1 cellular context compared by ENCODE assay signal in the genomic region with DNA sequence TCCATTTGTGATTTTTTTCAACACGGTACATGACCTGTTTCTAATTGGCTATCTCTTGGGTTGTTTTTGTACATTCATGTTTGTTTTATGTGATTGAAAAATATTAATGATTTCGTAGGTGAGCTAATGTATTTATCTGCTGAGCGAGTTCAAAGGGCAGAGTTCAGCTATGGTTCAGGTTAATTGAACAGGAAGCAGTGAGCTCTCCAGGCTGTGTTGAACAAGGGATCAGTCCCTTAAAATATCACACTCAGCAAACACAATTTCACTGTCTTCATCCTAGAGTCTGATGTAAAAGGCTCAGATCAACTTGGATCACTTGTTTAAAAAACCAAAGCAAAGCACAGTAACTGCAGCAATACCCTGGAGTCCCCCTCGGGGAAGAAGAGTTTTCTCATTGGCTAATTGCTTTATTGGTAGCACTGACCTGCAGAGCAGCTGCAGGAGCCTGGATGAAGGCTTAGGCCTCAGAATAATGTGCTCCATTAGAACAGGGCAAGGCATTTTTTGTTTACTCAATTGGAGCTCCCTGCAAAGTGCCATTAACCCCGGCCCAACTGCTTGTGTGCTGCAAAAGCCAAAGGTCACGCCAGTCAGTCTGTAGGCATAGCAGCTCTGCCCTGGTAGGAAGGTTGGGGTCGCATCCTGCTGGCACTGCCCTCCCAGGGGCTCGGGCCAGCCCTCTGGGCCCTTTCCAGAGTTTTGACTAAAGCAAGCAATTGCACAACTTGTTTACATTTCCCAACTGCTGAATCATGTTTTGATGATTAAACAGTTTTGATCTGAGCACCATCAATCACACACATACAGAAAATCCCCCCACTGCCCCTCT.
TF ChIP-seq lines count a peak whose summit lies in the region.

No MANE protein-coding gene starts in this region.

TF ChIP-seq in HepG2, 621 proteins besides CTCF, POLR2A, EP300 and RAD21 (continued from another document and continues in another):
- TF ChIP-seq, protein P1, sequence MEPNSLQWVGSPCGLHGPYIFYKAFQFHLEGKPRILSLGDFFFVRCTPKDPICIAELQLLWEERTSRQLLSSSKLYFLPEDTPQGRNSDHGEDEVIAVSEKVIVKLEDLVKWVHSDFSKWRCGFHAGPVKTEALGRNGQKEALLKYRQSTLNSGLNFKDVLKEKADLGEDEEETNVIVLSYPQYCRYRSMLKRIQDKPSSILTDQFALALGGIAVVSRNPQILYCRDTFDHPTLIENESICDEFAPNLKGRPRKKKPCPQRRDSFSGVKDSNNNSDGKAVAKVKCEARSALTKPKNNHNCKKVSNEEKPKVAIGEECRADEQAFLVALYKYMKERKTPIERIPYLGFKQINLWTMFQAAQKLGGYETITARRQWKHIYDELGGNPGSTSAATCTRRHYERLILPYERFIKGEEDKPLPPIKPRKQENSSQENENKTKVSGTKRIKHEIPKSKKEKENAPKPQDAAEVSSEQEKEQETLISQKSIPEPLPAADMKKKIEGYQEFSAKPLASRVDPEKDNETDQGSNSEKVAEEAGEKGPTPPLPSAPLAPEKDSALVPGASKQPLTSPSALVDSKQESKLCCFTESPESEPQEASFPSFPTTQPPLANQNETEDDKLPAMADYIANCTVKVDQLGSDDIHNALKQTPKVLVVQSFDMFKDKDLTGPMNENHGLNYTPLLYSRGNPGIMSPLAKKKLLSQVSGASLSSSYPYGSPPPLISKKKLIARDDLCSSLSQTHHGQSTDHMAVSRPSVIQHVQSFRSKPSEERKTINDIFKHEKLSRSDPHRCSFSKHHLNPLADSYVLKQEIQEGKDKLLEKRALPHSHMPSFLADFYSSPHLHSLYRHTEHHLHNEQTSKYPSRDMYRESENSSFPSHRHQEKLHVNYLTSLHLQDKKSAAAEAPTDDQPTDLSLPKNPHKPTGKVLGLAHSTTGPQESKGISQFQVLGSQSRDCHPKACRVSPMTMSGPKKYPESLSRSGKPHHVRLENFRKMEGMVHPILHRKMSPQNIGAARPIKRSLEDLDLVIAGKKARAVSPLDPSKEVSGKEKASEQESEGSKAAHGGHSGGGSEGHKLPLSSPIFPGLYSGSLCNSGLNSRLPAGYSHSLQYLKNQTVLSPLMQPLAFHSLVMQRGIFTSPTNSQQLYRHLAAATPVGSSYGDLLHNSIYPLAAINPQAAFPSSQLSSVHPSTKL (CRISPR knock-in tag; IDR thresholded peaks at IDR 0.05): peak; percentile 39
- peak; percentile 47; the same call in 1 of the 2 replicates for TF ChIP-seq ZNF670 (CRISPR knock-in tag; IDR thresholded peaks at IDR 0.05; ENCODE audit: borderline replicate concordance)
- peak; percentile 72 for TF ChIP-seq NR2F6 (IDR thresholded peaks at IDR 0.05)
- peak; percentile 49 for TF ChIP-seq NR2F6 (CRISPR knock-in tag; IDR thresholded peaks at IDR 0.05)
- TF ChIP-seq TCF7 (IDR thresholded peaks at IDR 0.05; ENCODE audit: low read depth): peak; percentile 36; the same call in 1 of the 2 replicates
- TF ChIP-seq ZNF367 (CRISPR knock-in tag; IDR thresholded peaks at IDR 0.05; ENCODE audit: borderline replicate concordance): no peak
- TF ChIP-seq ZNF510 (CRISPR knock-in tag; IDR thresholded peaks at IDR 0.05; ENCODE audit: low read depth): no peak
- peak; percentile 72; the same call in 1 of the 2 replicates for TF ChIP-seq ETV5 (CRISPR knock-in tag; IDR thresholded peaks at IDR 0.05; ENCODE audit: borderline replicate concordance)
- peak; percentile 90 for TF ChIP-seq MAFF (IDR thresholded peaks at IDR 0.05; ENCODE audit: low read depth, low read length)
- TF ChIP-seq SRSF4 (IDR thresholded peaks at IDR 0.05; ENCODE audit: low read depth, low read length, poor library complexity, severe bottlenecking): no peak
- peak; percentile 11; the same call in 1 of the 2 replicates for TF ChIP-seq HOXA3 (CRISPR knock-in tag; IDR thresholded peaks at IDR 0.05)
- TF ChIP-seq ZNF883 (CRISPR knock-in tag; IDR thresholded peaks at IDR 0.05; ENCODE audit: not compliant biosample characterization): peak; percentile 26
- TF ChIP-seq, protein P2, sequence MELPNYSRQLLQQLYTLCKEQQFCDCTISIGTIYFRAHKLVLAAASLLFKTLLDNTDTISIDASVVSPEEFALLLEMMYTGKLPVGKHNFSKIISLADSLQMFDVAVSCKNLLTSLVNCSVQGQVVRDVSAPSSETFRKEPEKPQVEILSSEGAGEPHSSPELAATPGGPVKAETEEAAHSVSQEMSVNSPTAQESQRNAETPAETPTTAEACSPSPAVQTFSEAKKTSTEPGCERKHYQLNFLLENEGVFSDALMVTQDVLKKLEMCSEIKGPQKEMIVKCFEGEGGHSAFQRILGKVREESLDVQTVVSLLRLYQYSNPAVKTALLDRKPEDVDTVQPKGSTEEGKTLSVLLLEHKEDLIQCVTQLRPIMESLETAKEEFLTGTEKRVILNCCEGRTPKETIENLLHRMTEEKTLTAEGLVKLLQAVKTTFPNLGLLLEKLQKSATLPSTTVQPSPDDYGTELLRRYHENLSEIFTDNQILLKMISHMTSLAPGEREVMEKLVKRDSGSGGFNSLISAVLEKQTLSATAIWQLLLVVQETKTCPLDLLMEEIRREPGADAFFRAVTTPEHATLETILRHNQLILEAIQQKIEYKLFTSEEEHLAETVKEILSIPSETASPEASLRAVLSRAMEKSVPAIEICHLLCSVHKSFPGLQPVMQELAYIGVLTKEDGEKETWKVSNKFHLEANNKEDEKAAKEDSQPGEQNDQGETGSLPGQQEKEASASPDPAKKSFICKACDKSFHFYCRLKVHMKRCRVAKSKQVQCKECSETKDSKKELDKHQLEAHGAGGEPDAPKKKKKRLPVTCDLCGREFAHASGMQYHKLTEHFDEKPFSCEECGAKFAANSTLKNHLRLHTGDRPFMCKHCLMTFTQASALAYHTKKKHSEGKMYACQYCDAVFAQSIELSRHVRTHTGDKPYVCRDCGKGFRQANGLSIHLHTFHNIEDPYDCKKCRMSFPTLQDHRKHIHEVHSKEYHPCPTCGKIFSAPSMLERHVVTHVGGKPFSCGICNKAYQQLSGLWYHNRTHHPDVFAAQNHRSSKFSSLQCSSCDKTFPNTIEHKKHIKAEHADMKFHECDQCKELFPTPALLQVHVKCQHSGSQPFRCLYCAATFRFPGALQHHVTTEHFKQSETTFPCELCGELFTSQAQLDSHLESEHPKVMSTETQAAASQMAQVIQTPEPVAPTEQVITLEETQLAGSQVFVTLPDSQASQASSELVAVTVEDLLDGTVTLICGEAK (IDR thresholded peaks at IDR 0.05): no peak
- TF ChIP-seq, protein P2 (CRISPR knock-in tag; IDR thresholded peaks at IDR 0.05): peak; percentile 59; the same call in 1 of the 2 replicates
- TF ChIP-seq ZBTB8A (CRISPR knock-in tag; IDR thresholded peaks at IDR 0.05; ENCODE audit: borderline replicate concordance, low read depth): no peak
- 0 out of 2 replicates have a peak, but pooled peaks have one; percentile 10 for TF ChIP-seq NFIC (IDR thresholded peaks at IDR 0.05; ENCODE audit: low read length)
- TF ChIP-seq RXRB (CRISPR knock-in tag; IDR thresholded peaks at IDR 0.05; ENCODE audit: borderline replicate concordance): peak; percentile 61; the same call in 1 of the 2 replicates
- peak; percentile 48; the same call in 1 of the 2 replicates for TF ChIP-seq HNF4G (IDR thresholded peaks at IDR 0.05; ENCODE audit: borderline replicate concordance, low read depth, low read length)
- TF ChIP-seq HNF4G (CRISPR knock-in tag; IDR thresholded peaks at IDR 0.05; ENCODE audit: borderline replicate concordance, low read depth): peak; percentile 30; the same call in 1 of the 2 replicates
- TF ChIP-seq, protein P3, sequence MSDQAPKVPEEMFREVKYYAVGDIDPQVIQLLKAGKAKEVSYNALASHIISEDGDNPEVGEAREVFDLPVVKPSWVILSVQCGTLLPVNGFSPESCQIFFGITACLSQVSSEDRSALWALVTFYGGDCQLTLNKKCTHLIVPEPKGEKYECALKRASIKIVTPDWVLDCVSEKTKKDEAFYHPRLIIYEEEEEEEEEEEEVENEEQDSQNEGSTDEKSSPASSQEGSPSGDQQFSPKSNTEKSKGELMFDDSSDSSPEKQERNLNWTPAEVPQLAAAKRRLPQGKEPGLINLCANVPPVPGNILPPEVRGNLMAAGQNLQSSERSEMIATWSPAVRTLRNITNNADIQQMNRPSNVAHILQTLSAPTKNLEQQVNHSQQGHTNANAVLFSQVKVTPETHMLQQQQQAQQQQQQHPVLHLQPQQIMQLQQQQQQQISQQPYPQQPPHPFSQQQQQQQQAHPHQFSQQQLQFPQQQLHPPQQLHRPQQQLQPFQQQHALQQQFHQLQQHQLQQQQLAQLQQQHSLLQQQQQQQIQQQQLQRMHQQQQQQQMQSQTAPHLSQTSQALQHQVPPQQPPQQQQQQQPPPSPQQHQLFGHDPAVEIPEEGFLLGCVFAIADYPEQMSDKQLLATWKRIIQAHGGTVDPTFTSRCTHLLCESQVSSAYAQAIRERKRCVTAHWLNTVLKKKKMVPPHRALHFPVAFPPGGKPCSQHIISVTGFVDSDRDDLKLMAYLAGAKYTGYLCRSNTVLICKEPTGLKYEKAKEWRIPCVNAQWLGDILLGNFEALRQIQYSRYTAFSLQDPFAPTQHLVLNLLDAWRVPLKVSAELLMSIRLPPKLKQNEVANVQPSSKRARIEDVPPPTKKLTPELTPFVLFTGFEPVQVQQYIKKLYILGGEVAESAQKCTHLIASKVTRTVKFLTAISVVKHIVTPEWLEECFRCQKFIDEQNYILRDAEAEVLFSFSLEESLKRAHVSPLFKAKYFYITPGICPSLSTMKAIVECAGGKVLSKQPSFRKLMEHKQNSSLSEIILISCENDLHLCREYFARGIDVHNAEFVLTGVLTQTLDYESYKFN (CRISPR knock-in tag; conservative IDR thresholded peaks at IDR 0.05): peak; percentile 74
- TF ChIP-seq, protein P4, sequence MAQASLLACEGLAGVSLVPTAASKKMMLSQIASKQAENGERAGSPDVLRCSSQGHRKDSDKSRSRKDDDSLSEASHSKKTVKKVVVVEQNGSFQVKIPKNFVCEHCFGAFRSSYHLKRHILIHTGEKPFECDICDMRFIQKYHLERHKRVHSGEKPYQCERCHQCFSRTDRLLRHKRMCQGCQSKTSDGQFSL (CRISPR knock-in tag; IDR thresholded peaks at IDR 0.05): no peak
- TF ChIP-seq FOXA1 (IDR thresholded peaks at IDR 0.05): no peak
- peak; percentile 81 for TF ChIP-seq FOXA1 (CRISPR knock-in tag; IDR thresholded peaks at IDR 0.05)
- peak; percentile 17; the same call in 1 of the 2 replicates for TF ChIP-seq FOXJ3 (CRISPR knock-in tag; IDR thresholded peaks at IDR 0.05; ENCODE audit: borderline replicate concordance)
- TF ChIP-seq, protein P5, sequence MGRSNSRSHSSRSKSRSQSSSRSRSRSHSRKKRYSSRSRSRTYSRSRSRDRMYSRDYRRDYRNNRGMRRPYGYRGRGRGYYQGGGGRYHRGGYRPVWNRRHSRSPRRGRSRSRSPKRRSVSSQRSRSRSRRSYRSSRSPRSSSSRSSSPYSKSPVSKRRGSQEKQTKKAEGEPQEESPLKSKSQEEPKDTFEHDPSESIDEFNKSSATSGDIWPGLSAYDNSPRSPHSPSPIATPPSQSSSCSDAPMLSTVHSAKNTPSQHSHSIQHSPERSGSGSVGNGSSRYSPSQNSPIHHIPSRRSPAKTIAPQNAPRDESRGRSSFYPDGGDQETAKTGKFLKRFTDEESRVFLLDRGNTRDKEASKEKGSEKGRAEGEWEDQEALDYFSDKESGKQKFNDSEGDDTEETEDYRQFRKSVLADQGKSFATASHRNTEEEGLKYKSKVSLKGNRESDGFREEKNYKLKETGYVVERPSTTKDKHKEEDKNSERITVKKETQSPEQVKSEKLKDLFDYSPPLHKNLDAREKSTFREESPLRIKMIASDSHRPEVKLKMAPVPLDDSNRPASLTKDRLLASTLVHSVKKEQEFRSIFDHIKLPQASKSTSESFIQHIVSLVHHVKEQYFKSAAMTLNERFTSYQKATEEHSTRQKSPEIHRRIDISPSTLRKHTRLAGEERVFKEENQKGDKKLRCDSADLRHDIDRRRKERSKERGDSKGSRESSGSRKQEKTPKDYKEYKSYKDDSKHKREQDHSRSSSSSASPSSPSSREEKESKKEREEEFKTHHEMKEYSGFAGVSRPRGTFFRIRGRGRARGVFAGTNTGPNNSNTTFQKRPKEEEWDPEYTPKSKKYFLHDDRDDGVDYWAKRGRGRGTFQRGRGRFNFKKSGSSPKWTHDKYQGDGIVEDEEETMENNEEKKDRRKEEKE (IDR thresholded peaks at IDR 0.05): no peak
- 0 out of 2 replicates have a peak, but pooled peaks have one; percentile 28 for TF ChIP-seq ZNF547 (CRISPR knock-in tag; IDR thresholded peaks at IDR 0.05)
- TF ChIP-seq KLF12 (CRISPR knock-in tag; IDR thresholded peaks at IDR 0.05; ENCODE audit: borderline replicate concordance): no peak
- peak; percentile 39; the same call in 1 of the 2 replicates for TF ChIP-seq RXRA (CRISPR knock-in tag; IDR thresholded peaks at IDR 0.05)
- TF ChIP-seq NR2F1 (CRISPR knock-in tag; IDR thresholded peaks at IDR 0.05): peak in 1 of 2 experiments; percentile 70; a peak in 2 of 4 replicates
- TF ChIP-seq ELF1 (CRISPR knock-in tag; IDR thresholded peaks at IDR 0.05): peak; percentile 39; the same call in 1 of the 2 replicates
